ENCODE assay signal across 18 cellular contexts in the genomic region with DNA sequence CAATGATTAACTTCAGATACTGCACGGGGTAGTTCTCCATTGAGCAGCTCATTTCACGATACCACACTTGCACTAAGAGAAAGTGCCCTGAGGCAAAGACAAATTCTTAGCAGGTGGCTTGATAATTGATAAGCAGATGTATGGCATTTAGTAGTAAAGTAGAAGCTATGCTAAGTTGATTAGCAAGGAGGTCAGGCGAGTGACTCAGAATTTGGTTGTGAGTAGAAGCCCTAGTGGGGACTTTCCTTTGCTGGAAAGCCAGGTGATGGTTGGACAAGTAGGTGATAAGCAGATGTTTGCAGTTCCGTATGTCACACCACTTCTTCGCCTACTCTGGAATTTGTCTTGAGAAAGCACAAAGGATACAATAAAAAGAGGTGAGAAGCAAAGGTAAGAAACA. TPM values are rescaled to one million over a fixed set of nuclear protein-coding genes. Genes with fewer than 3 reads are reported as not detected.
DNase-seq lines count a peak whose midpoint lies in the region; ATAC-seq and TF ChIP-seq lines count a peak whose summit lies in the region.
"Had no signal": no experiment of that assay in that cellular context is flagged by ENCODE, and none has a peak within 500 bp of the region (broad histone marks: within the 10 kb centered on the region; RNA-seq: fewer than 3 reads in every experiment).

No MANE protein-coding gene starts in this region.

- no peak overlapping the region for H4K8ac ChIP-seq in trophoblast cell (ENCODE audit: low read depth, low read length)

- H3K36me3 ChIP-seq in trophoblast cell (ENCODE audit: control insufficient read depth in 1 of 2, insufficient read depth in 2 of 2, low read length in 2 of 2): no peaks in the 10 kb centered on the region
- no peaks in the 10 kb centered on the region for H3K36me3 ChIP-seq in psoas muscle (ENCODE audit: insufficient read depth in 1 of 2, low read depth in 1 of 2)
- H3K36me3 ChIP-seq: BE2C had no signal

- no peak overlapping the region for H2BK120ac ChIP-seq in trophoblast cell (ENCODE audit: insufficient read depth, low read length, poor library complexity)

- H3K4me3 ChIP-seq in GM12865 (ENCODE audit: low read depth, low read length) (no peak overlapping the region), trophoblast cell (ENCODE audit: low read depth, low read length) (no peak overlapping the region), psoas muscle (no peak overlapping the region)
- H3K4me3 ChIP-seq: A549, GM23248 had no signal

- H3K4me1 ChIP-seq in trophoblast cell (ENCODE audit: control insufficient read depth in 1 of 2, insufficient read depth in 2 of 2, low read length in 2 of 2): no peaks in the 10 kb centered on the region
- no peaks in the 10 kb centered on the region for H3K4me1 ChIP-seq in psoas muscle
- H3K4me1 ChIP-seq: A549, BE2C had no signal

- H3K9ac ChIP-seq in trophoblast cell (ENCODE audit: low read length): no peak overlapping the region
- H3K9ac ChIP-seq: GM23248 had no signal

- H3K4me2 ChIP-seq in trophoblast cell (ENCODE audit: low read length): no peak overlapping the region
- H3K4me2 ChIP-seq: A549 had no signal

- H2BK12ac ChIP-seq in trophoblast cell (ENCODE audit: low read length): no peak overlapping the region

- H3K79me1 ChIP-seq in trophoblast cell (ENCODE audit: low read length): no peaks in the 10 kb centered on the region

- no peak overlapping the region for H2BK5ac ChIP-seq in trophoblast cell (ENCODE audit: low read depth, low read length, poor library complexity)

- H3K27ac ChIP-seq in trophoblast cell (ENCODE audit: low read depth, low read length) (no peak overlapping the region), psoas muscle (no peak overlapping the region)
- H3K27ac ChIP-seq: A549, C4-2B, GM23248 had no signal

- no peak overlapping the region for H3K14ac ChIP-seq in trophoblast cell (ENCODE audit: low read length)

- H2AK5ac ChIP-seq in trophoblast cell (ENCODE audit: low read length): no peak overlapping the region

- H4K12ac ChIP-seq in trophoblast cell (ENCODE audit: low read depth, low read length): no peak overlapping the region

- H3K27me3 ChIP-seq in trophoblast cell (ENCODE audit: insufficient read depth, low read length): no peaks in the 10 kb centered on the region
- no peaks in the 10 kb centered on the region for H3K27me3 ChIP-seq in psoas muscle (ENCODE audit: insufficient read depth in 3 of 3, low read length in 2 of 3)
- H3K27me3 ChIP-seq: BE2C had no signal

- H3K4ac ChIP-seq in trophoblast cell (ENCODE audit: low read depth, low read length): no peak overlapping the region

- no CpG with 5 or more reads among the region's 5 CpGs for WGBS in trophoblast cell (ENCODE audit: extremely low coverage, insufficient coverage, insufficient read length)
- WGBS in psoas muscle, 3 donors: 89 to 93% (median 91%) methylated on average over 5 of the region's 5 CpGs

- ATAC-seq in HG03442 (IDR thresholded peaks at IDR 0.05; ENCODE audit: unreplicated experiment): no peak
- no peak for ATAC-seq in psoas muscle
- ATAC-seq: A549 had no signal

- H3K79me2 ChIP-seq in trophoblast cell (ENCODE audit: control insufficient read depth, insufficient read depth, low read length, poor library complexity): no peaks in the 10 kb centered on the region

- peak overlapping the region; percentile 40 for H3K23ac ChIP-seq in trophoblast cell (ENCODE audit: low read length)

- intact Hi-C loops in psoas muscle (cut with DNase I): no loop called here

- H3K9me3 ChIP-seq in trophoblast cell (ENCODE audit: insufficient read depth, low read depth, low read length): no peaks in the 10 kb centered on the region
- no peaks in the 10 kb centered on the region for H3K9me3 ChIP-seq in psoas muscle
- H3K9me3 ChIP-seq: A549, BE2C had no signal

- H3K18ac ChIP-seq in trophoblast cell (ENCODE audit: low read length): no peak overlapping the region

- H4K91ac ChIP-seq in trophoblast cell (ENCODE audit: low read depth, low read length): no peak overlapping the region

- no peak overlapping the region for H2AFZ ChIP-seq in trophoblast cell (ENCODE audit: insufficient read depth, low read length, poor library complexity)
- H2AFZ ChIP-seq: GM23248 had no signal

- DNase-seq in GM12865 (ENCODE audit: low read depth) (peak; percentile 5), NCI-H146 (lab: John Stamatoyannopoulos, UW) (peak; percentile 63), cerebellar cortex (ENCODE audit: low spot score) (peak; percentile 12), trophoblast cell (peak; percentile 66 to 83), psoas muscle (no peak), ecto neural progenitor cell (ENCODE audit: low spot score) (no peak)
- DNase-seq: BE2C; CD4-positive, alpha-beta memory T cell; DMS153; DMS79 treated with DMSO at 0.1 percent for 48 hours; EL; GM23248; H7; IMR-90 had no signal

- no peak for TF ChIP-seq CTCF in GM12865 (IDR thresholded peaks at IDR 0.05; ENCODE audit: insufficient read depth, low read depth, low read length, missing control alignments)
- TF ChIP-seq CTCF in psoas muscle (IDR thresholded peaks at IDR 0.05): no peak

RNA-seq across cellular contexts. Expression of a gene that starts 58.7 kb away (rescaled TPM):
- 0.05 and 0.14 TPM in 2 replicates for polyA plus RNA-seq in trophoblast cell (2013)
- total RNA-seq in psoas muscle: under 1 TPM; 0.54 to 0.89 (median 0.79) TPM
- under 1 TPM; 0.23 to 0.42 (median 0.24) TPM for polyA plus RNA-seq in psoas muscle
- total RNA-seq: CD4-positive, alpha-beta memory T cell; GM23248; IMR-90 had no signal
- polyA plus RNA-seq: AG04450; CD4-positive, alpha-beta memory T cell; GM23248; IMR-90 had no signal

Comparison
In these comparisons a context has a peak if more than half of its experiments do, and no peak if none do; other contexts are left out.
1. DNase-seq: peak in GM12865 (single experiment), NCI-H146 (single experiment), cerebellar cortex (single experiment) and trophoblast cell (2 of 2); none in psoas muscle (0 of 2) and ecto neural progenitor cell (single experiment).